9 cellular contexts compared by ENCODE assay signal in the genomic region with DNA sequence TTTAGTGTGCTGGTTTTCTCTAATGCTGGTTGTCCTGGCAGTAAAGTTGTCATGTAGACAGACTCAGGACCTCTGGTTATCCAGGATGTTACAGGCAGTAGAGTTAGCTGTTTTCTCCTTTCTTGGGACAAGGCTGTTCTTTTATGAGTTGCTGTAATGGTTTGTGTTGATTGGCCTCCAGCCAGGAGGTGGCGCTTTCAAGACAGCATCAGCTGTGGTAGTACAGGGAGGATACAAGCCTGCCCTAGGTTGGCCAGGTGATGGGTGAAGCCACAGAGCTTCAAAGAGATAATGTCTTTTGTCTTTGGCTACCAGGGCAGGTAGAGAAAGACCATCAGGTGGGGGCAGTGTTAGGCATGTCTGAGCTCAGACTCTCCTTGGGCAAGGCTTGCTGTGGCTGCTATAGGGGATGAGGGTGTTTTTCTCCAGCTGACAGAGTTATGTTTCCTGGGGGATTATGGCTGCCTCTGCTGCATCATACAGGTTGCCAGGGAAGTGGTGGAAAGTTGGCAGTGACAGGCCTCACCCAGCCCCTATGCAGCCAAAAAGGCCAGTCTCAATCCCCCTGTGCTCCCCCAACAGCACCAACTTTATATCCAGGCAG.
DNase-seq lines count a peak whose midpoint lies in the region; ATAC-seq and TF ChIP-seq lines count a peak whose summit lies in the region.
"Had no signal": no experiment of that assay in that cellular context is flagged by ENCODE, and none has a peak within 500 bp of the region (broad histone marks: within the 10 kb centered on the region; RNA-seq: fewer than 3 reads in every experiment).

No MANE protein-coding gene starts in this region.

- CTCF ChIA-PET in RWPE1 (lab: Yijun Ruan, JAX), result no interaction called here

- no peaks in the 10 kb centered on the region for H3K79me2 ChIP-seq in SU-DHL-6 (ENCODE audit: insufficient read depth, low read length)

- TF ChIP-seq CTCF in SU-DHL-6 (IDR thresholded peaks at IDR 0.05; ENCODE audit: insufficient read depth, low read length, poor library complexity, severe bottlenecking) (peak; percentile 66), body of pancreas (IDR thresholded peaks at IDR 0.05) (no peak), prostate gland (IDR thresholded peaks at IDR 0.05) (no peak), RWPE1 (conservative IDR thresholded peaks at IDR 0.05; ENCODE audit: low read depth) (no peak)

- no peak overlapping the region for H3K4me2 ChIP-seq in SU-DHL-6 (ENCODE audit: low read depth, low read length, poor library complexity, severe bottlenecking)
- H3K4me2 ChIP-seq: BLaER1 treated with 17β-estradiol and CSF1 and Interleukin-3, amounts not matched to agents 10 nM and 100 nM had no signal

- no peaks in the 10 kb centered on the region for H3K9me3 ChIP-seq in SU-DHL-6 (ENCODE audit: insufficient read depth, low read length)
- H3K9me3 ChIP-seq in body of pancreas, result no peaks in the 10 kb centered on the region
- H3K9me3 ChIP-seq in prostate gland, result no peaks in the 10 kb centered on the region

- DNase-seq in activated T-helper 1 cell treated with Interleukin-2 at 50 U/mL for 16 hours (ENCODE audit: low read depth) (peak; percentile 7), body of pancreas (peak; percentile 29 to 53 (median 36)), prostate gland (ENCODE audit: low spot score) (peak; percentile 53), RWPE1 (ENCODE audit: low spot score) (no peak), dedifferentiated amniotic fluid mesenchymal stem cell (ENCODE audit: extremely low spot score) (no peak)
- no peak for DNase-seq in activated T-helper 1 cell treated with anti-CD3 and anti-CD28 coated beads, Interleukin-12 subunit alpha, Interleukin-12 subunit beta, Interleukin-2, Interleukin-4 antibody, amounts not matched to agents 30 ng/mL and 10 ng/mL and 1 ng/mL, durations not matched to agents 14 hours and 24 hours and 36 hours (ENCODE audit: low spot score)

- H3K4me1 Mint-ChIP-seq in activated T-helper 1 cell treated with anti-CD3 and anti-CD28 coated beads, Interleukin-12 subunit alpha, Interleukin-12 subunit beta, Interleukin-2, Interleukin-4 antibody, amounts not matched to agents 30 ng/mL and 10 ng/mL and 1 ng/mL, durations not matched to agents 14 hours and 24 hours and 36 hours (ENCODE audit: low read depth), result peaks cover 30% of the 10 kb centered on the region

- ATAC-seq in body of pancreas, result no peak
- no peak for ATAC-seq in GM21526 (IDR thresholded peaks at IDR 0.05; ENCODE audit: low FRiP score, unreplicated experiment)

- TF ChIP-seq POLR2A in body of pancreas (IDR thresholded peaks at IDR 0.05) (no peak), prostate gland (IDR thresholded peaks at IDR 0.05) (no peak)

- H3K9me3 Mint-ChIP-seq in activated T-helper 1 cell treated with anti-CD3 and anti-CD28 coated beads, Interleukin-12 subunit alpha, Interleukin-12 subunit beta, Interleukin-2, Interleukin-4 antibody, amounts not matched to agents 30 ng/mL and 10 ng/mL and 1 ng/mL, durations not matched to agents 14 hours and 24 hours and 36 hours, result peaks cover 52% of the 10 kb centered on the region

- no peaks in the 10 kb centered on the region for H3K27me3 Mint-ChIP-seq in activated T-helper 1 cell treated with anti-CD3 and anti-CD28 coated beads, Interleukin-12 subunit alpha, Interleukin-12 subunit beta, Interleukin-2, Interleukin-4 antibody, amounts not matched to agents 30 ng/mL and 10 ng/mL and 1 ng/mL, durations not matched to agents 14 hours and 24 hours and 36 hours (ENCODE audit: insufficient read depth)

- H3K27ac Mint-ChIP-seq in activated T-helper 1 cell treated with anti-CD3 and anti-CD28 coated beads, Interleukin-12 subunit alpha, Interleukin-12 subunit beta, Interleukin-2, Interleukin-4 antibody, amounts not matched to agents 30 ng/mL and 10 ng/mL and 1 ng/mL, durations not matched to agents 14 hours and 24 hours and 36 hours, result no peak overlapping the region

- no peaks in the 10 kb centered on the region for H3K27me3 ChIP-seq in SU-DHL-6 (ENCODE audit: low read length)
- H3K27me3 ChIP-seq in body of pancreas, result no peaks in the 10 kb centered on the region
- H3K27me3 ChIP-seq in prostate gland (replicated peaks; ENCODE audit: insufficient read depth), result no peaks in the 10 kb centered on the region
- H3K27me3 ChIP-seq: BLaER1 treated with 17β-estradiol and CSF1 and Interleukin-3, amounts not matched to agents 10 nM and 100 nM had no signal

- WGBS in body of pancreas, 2 donors, result 33 to 47% methylated on average over 1 of the region's 1 CpG
- 27% methylated on average over 1 of the region's 1 CpG for WGBS in prostate gland

- H3K4me1 ChIP-seq in body of pancreas (no peaks in the 10 kb centered on the region), prostate gland (replicated peaks) (no peaks in the 10 kb centered on the region)

- H3K36me3 Mint-ChIP-seq in activated T-helper 1 cell treated with anti-CD3 and anti-CD28 coated beads, Interleukin-12 subunit alpha, Interleukin-12 subunit beta, Interleukin-2, Interleukin-4 antibody, amounts not matched to agents 30 ng/mL and 10 ng/mL and 1 ng/mL, durations not matched to agents 14 hours and 24 hours and 36 hours (ENCODE audit: low read depth), result peaks cover 49% of the 10 kb centered on the region

- H3K9ac ChIP-seq in SU-DHL-6 (ENCODE audit: low read length), result no peak overlapping the region
- H3K9ac ChIP-seq: BLaER1 treated with 17β-estradiol and CSF1 and Interleukin-3, amounts not matched to agents 10 nM and 100 nM had no signal

- intact Hi-C loops in activated T-helper 1 cell treated with anti-CD3 and anti-CD28 coated beads, Interleukin-12 subunit alpha, Interleukin-12 subunit beta, Interleukin-2, Interleukin-4 antibody, amounts not matched to agents 30 ng/mL and 10 ng/mL and 1 ng/mL, durations not matched to agents 14 hours and 24 hours and 36 hours (cut with micrococcal nuclease), result loop anchor here (2.0 kb wide), 1 partner anchor 20 kb away; no protein-coding TSS in a partner anchor
- intact Hi-C loops in body of pancreas (cut with DNase I), result no loop called here
- intact Hi-C loops in prostate gland (cut with DNase I), result no loop called here

- H3K4me3 ChIP-seq in SU-DHL-6 (ENCODE audit: insufficient read depth, low read length, poor library complexity, severe bottlenecking) (no peak overlapping the region), body of pancreas (no peak overlapping the region), prostate gland (no peak overlapping the region)
- H3K4me3 ChIP-seq: BLaER1 treated with 17β-estradiol and CSF1 and Interleukin-3, amounts not matched to agents 10 nM and 100 nM had no signal

- no peaks in the 10 kb centered on the region for H3K9me2 ChIP-seq in SU-DHL-6 (replicated peaks; ENCODE audit: insufficient read depth, low read length)

- no peaks in the 10 kb centered on the region for H3F3A ChIP-seq in SU-DHL-6 (ENCODE audit: insufficient read depth)

- H3K36me3 ChIP-seq in SU-DHL-6 (ENCODE audit: low read length), result no peaks in the 10 kb centered on the region
- H3K36me3 ChIP-seq in body of pancreas (replicated peaks in 1 of 2; ENCODE audit: insufficient read depth in 1 of 2, low read depth in 2 of 2), result no peaks in the 10 kb centered on the region
- H3K36me3 ChIP-seq in prostate gland, result no peaks in the 10 kb centered on the region
- H3K36me3 ChIP-seq: BLaER1 treated with 17β-estradiol and CSF1 and Interleukin-3, amounts not matched to agents 10 nM and 100 nM had no signal

- no peak overlapping the region for H3K27ac ChIP-seq in SU-DHL-6 (ENCODE audit: low read depth, low read length)
- no peak overlapping the region for H3K27ac ChIP-seq in body of pancreas
- H3K27ac ChIP-seq in prostate gland, result no peak overlapping the region
- no peak overlapping the region for H3K27ac ChIP-seq in RWPE1
- H3K27ac ChIP-seq: BLaER1 treated with 17β-estradiol and CSF1 and Interleukin-3, amounts not matched to agents 10 nM and 100 nM had no signal

- H3K4me3 Mint-ChIP-seq in activated T-helper 1 cell treated with anti-CD3 and anti-CD28 coated beads, Interleukin-12 subunit alpha, Interleukin-12 subunit beta, Interleukin-2, Interleukin-4 antibody, amounts not matched to agents 30 ng/mL and 10 ng/mL and 1 ng/mL, durations not matched to agents 14 hours and 24 hours and 36 hours, result no peak overlapping the region

- POLR2A ChIA-PET in RWPE1 (lab: Yijun Ruan, JAX; ENCODE audit: low non-redundant PET), result no interaction called here

- no peaks in the 10 kb centered on the region for H4K20me1 ChIP-seq in SU-DHL-6 (ENCODE audit: low read depth, low read length)
- H4K20me1 ChIP-seq: BLaER1 treated with 17β-estradiol and CSF1 and Interleukin-3, amounts not matched to agents 10 nM and 100 nM had no signal

- H2AFZ ChIP-seq in SU-DHL-6 (ENCODE audit: low read depth, low read length, severe bottlenecking), result no peak overlapping the region

Comparison
In these comparisons a context has a peak if more than half of its experiments do, and no peak if none do; other contexts are left out.
1. DNase-seq: peak in activated T-helper 1 cell treated with Interleukin-2 at 50 U/mL for 16 hours (single experiment), body of pancreas (4 of 4) and prostate gland (single experiment); none in activated T-helper 1 cell treated with anti-CD3 and anti-CD28 coated beads, Interleukin-12 subunit alpha, Interleukin-12 subunit beta, Interleukin-2, Interleukin-4 antibody, amounts not matched to agents 30 ng/mL and 10 ng/mL and 1 ng/mL, durations not matched to agents 14 hours and 24 hours and 36 hours (single experiment), RWPE1 (single experiment) and dedifferentiated amniotic fluid mesenchymal stem cell (single experiment).